ENCODE assay signal across 8 cellular contexts in the genomic region with DNA sequence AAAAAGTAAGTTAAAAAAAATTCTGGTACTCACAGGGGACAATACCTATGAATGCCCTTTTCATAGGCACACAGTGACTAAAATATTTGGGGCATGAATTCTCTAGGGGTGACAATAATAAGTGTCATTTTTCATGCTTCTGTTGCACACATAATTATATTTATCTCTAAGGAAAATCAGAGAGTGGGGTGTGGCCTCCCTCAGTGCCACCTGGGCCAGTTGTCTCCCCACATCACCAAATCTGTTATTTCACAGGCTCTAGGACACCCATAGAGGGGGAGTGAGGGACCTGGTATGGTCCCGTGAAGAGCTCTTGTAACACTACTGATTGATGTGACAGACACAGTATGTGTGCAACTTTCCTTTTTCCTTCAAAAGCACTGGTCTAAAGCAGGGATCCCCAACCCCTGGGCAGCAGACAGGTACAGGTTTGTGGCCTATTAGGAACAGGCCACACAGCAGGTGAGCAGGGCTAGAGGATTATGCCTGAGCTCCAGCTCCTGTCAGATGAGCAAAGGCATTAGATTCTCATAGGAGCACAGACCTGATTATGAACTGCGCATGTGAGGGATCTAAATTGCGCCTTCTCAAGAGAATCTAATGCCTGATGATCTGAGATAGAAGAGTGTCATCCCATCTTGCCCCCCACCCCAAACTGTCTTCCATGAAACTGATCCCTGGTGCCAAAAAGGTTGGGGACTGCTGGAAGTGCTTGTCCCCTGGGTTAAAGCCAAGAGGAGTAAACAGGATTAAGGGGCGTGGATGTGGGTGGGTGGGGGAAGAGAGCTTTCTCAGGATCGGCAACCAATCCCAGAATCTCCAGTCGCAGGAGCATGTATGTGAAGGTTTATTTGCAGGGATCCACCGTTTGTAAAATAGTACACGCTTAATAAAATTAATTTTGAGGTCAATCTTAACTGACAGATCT. TPM values are rescaled to one million over a fixed set of nuclear protein-coding genes. Genes with fewer than 3 reads are reported as not detected.
DNase-seq lines count a peak whose midpoint lies in the region; ATAC-seq and TF ChIP-seq lines count a peak whose summit lies in the region.

No MANE protein-coding gene starts in this region.

- no peaks in the 10 kb centered on the region for H3K27me3 ChIP-seq in DND-41 (ENCODE audit: insufficient read depth, low read length, poor library complexity)
- H3K27me3 ChIP-seq in MG63: no peaks in the 10 kb centered on the region

- TF ChIP-seq CTCF in DND-41 (IDR thresholded peaks at IDR 0.05; ENCODE audit: borderline replicate concordance, extremely low read depth, low read length, poor library complexity, severe bottlenecking) (no peak), GM10266 (IDR thresholded peaks at IDR 0.05; ENCODE audit: control insufficient read depth, insufficient read depth, low read depth, missing control alignments) (no peak)

- H3K4me3 ChIP-seq in DND-41 (ENCODE audit: low read depth in 1 of 2, low read length in 2 of 2): peak overlapping the region; percentile 41 to 65
- H3K4me3 ChIP-seq in MG63: peak overlapping the region; percentile 54
- H3K4me3 ChIP-seq in iPS-18c (ENCODE audit: insufficient read depth, low read depth, low read length): peak overlapping the region; percentile 45; the same call in 1 of the 2 replicates

- no peaks in the 10 kb centered on the region for H4K20me1 ChIP-seq in DND-41 (ENCODE audit: insufficient read depth, low read length)

- H3K4me1 ChIP-seq in DND-41 (ENCODE audit: insufficient read depth, low read length): peaks cover 26% of the 10 kb centered on the region

- peak overlapping the region; percentile 86 for H3K4me2 ChIP-seq in DND-41 (ENCODE audit: insufficient read depth, low read length)

- H3K9me3 ChIP-seq in DND-41 (ENCODE audit: insufficient read depth, low read length, severe bottlenecking): no peaks in the 10 kb centered on the region
- H3K9me3 ChIP-seq in MG63: no peaks in the 10 kb centered on the region
- H3K9me3 ChIP-seq in iPS-18c (ENCODE audit: control insufficient read depth, insufficient read depth, low read length): no peaks in the 10 kb centered on the region

- ATAC-seq in DND-41 (ENCODE audit: insufficient read depth, low read depth): no peak
- no peak for ATAC-seq in stimulated activated naive CD8-positive, alpha-beta T cell treated with anti-CD3 and anti-CD28 coated beads, Interleukin-15, Interleukin-2, amounts not matched to agents 100 U/mL and 50 U/mL, for 24 hours
- ATAC-seq in HG03520 (IDR thresholded peaks at IDR 0.05; ENCODE audit: unreplicated experiment): no peak

- H3K9ac ChIP-seq in DND-41 (ENCODE audit: low read depth, low read length): peak overlapping the region; percentile 71

- H3K27ac ChIP-seq in DND-41 (ENCODE audit: low read length): peak overlapping the region; percentile 85
- H3K27ac ChIP-seq in angular gyrus (ENCODE audit: low read depth, low read length): peak overlapping the region; percentile 93

- H3K36me3 ChIP-seq in DND-41 (ENCODE audit: insufficient read depth, low read length) (peaks cover 5% of the 10 kb centered on the region; the same call in 1 of the 2 replicates), MG63 (no peaks in the 10 kb centered on the region)

- H3K79me2 ChIP-seq in DND-41 (ENCODE audit: insufficient read depth, low read length): no peaks in the 10 kb centered on the region

- peak overlapping the region; percentile 92 for H2AFZ ChIP-seq in DND-41 (ENCODE audit: low read depth, low read length)

- no peak for DNase-seq in DND-41
- peak; percentile 18 for DNase-seq in MG63
- peak; percentile 9 for DNase-seq in stimulated activated naive CD8-positive, alpha-beta T cell treated with anti-CD3 and anti-CD28 coated beads, Interleukin-15, Interleukin-2, amounts not matched to agents 100 U/mL and 50 U/mL, for 24 hours
- DNase-seq in GM10266 (ENCODE audit: extremely low spot score): no peak
- no peak for DNase-seq in stimulated activated CD8-positive, alpha-beta memory T cell treated with anti-CD3 and anti-CD28 coated beads, Interleukin-4, amount 100 ng/mL, for 48 hours

RNA-seq across cellular contexts. Expression of gene SLC9B1, which starts 0.8 kb away (rescaled TPM):
- 1.5 and 2.3 TPM in 2 replicates for total RNA-seq in MG63 (2014; rRNA removed; shearing (Covaris generic); ENCODE audit: low replicate concordance)

RNA-seq across cellular contexts. Expression of gene SLC9B2, which starts 57.9 kb away (rescaled TPM):
- total RNA-seq in MG63 (2014; rRNA removed; shearing (Covaris generic); ENCODE audit: low replicate concordance): 13.6 and 14.3 TPM in 2 replicates

Comparison
In these comparisons a context has a peak if more than half of its experiments do, and no peak if none do; other contexts are left out.
1. DNase-seq: peak in MG63 (single experiment) and stimulated activated naive CD8-positive, alpha-beta T cell treated with anti-CD3 and anti-CD28 coated beads, Interleukin-15, Interleukin-2, amounts not matched to agents 100 U/mL and 50 U/mL, for 24 hours (single experiment); none in DND-41 (single experiment), GM10266 (single experiment) and stimulated activated CD8-positive, alpha-beta memory T cell treated with anti-CD3 and anti-CD28 coated beads, Interleukin-4, amount 100 ng/mL, for 48 hours (single experiment).
2. Peak in every context shown above with its lines, with median percentiles within 50 percentile points of each other: H3K4me3 ChIP-seq.